In the genomic region with DNA sequence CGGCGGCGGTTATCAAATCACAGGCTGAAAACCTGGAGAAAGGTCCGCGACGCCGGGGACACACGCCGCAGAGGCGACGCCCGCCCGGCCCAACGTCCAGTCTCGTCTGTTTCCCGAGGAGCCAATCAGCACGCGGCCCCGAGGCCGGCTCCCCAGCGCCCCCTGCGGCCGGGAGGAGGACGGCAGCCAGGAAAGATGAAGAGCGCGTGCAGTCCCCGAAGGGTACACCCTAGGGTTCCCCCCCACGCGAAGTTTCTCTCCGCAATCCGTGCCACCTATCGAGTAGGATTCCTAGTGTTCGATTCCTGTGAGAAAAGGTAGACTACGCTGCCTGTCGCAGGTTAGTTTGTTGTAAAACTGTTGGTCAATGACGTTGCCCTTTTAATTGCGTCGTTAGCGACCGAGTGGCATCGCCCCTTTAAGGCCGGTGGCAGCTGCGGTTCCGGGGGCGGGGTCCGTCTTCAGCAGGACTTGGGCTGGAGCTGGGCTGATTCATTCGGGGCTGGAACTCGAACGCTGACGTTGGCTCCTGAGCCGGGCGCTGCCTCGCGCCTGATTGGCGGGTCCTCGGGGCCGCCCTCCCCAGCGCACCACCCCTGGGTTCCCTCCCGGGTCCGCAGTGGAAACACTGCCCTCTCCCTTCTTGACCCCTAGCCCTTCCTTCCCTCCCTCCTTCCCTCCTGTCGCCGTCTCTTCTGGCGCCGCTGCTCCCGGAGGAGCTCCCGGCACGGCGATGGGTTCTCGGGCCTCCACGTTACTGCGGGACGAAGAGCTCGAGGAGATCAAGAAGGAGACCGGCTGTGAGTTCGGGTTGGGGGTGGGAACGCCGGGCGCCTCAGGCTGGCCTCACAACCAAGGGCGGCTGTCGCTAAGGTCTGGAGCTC, we compare ENCODE assay signal across 8 cellular contexts. TPM values are rescaled to one million over a fixed set of nuclear protein-coding genes. Genes with fewer than 3 reads are reported as not detected.
DNase-seq lines count a peak whose midpoint lies in the region; ATAC-seq and TF ChIP-seq lines count a peak whose summit lies in the region.

A gene (plus strand): TSS at position 619 of the 884 bp plus-strand sequence. CDS start 115 bp downstream, at position 734.
A gene with protein sequence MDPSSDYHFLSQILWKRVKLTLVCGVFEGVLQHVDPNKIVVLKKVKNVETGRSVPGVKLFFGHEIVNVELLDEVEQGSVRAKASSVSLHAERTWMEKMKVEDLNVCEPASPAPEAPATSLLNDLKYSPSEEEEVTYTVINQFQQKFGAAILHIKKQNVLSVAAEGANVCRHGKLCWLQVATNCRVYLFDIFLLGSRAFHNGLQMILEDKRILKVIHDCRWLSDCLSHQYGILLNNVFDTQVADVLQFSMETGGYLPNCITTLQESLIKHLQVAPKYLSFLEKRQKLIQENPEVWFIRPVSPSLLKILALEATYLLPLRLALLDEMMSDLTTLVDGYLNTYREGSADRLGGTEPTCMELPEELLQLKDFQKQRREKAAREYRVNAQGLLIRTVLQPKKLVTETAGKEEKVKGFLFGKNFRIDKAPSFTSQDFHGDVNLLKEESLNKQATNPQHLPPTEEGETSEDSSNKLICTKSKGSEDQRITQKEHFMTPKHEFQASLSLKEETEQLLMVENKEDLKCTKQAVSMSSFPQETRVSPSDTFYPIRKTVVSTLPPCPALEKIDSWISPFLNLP (minus strand): TSS at position 108 of the 884 bp plus-strand sequence. CDS start 4,182 bp downstream, outside the sequence.

- peak; percentile 100 for TF ChIP-seq CTCF in CD14-positive monocyte (IDR thresholded peaks at IDR 0.05)

- peaks cover 10 to 11% of the 10 kb centered on the region in 2 donors for H3K36me3 Mint-ChIP-seq in CD14-positive monocyte
- H3K36me3 Mint-ChIP-seq in activated CD4-positive, alpha-beta T cell treated with anti-CD3 and anti-CD28 coated beads, Interleukin-2, amount 10 ng/mL, durations not matched to agents 7 days and 5 days (ENCODE audit: low read depth), result peaks cover 2% of the 10 kb centered on the region

- intact Hi-C loops in CD14-positive monocyte (cut with micrococcal nuclease), result loop anchor here (5.0 kb wide), 2 partner anchors 101 to 114 kb away; a partner anchor contains a TSS

- H3K9me3 Mint-ChIP-seq in CD14-positive monocyte, result peaks cover 0 to 4% (median 0%) of the 10 kb centered on the region in 7 donors
- no peaks in the 10 kb centered on the region for H3K9me3 Mint-ChIP-seq in activated CD4-positive, alpha-beta T cell treated with anti-CD3 and anti-CD28 coated beads, Interleukin-2, amount 10 ng/mL, durations not matched to agents 7 days and 5 days

- POLR2A ChIA-PET in activated CD4-positive, alpha-beta T cell treated with anti-CD3 and anti-CD28 coated beads, Interleukin-2, amount 10 ng/mL, durations not matched to agents 7 days and 5 days (lab: Charles Lee), result interaction anchor here (0.6 to 1.5 kb wide), 3 partner anchors 17 to 105 kb away, joined by 3 to 4 read pairs (median 3); no protein-coding TSS in a partner anchor

- peak; percentile 97 for DNase-seq in CD14-positive monocyte (ENCODE audit: low spot score)
- DNase-seq in NCI-H526 treated with DMSO at 0.1 percent for 48 hours (lab: John Stamatoyannopoulos, UW), result peak; percentile 91
- DNase-seq in activated CD4-positive, alpha-beta T cell treated with anti-CD3 and anti-CD28 coated beads, Interleukin-2, amount 10 ng/mL, durations not matched to agents 7 days and 5 days, result peak; percentile 97
- DNase-seq in dedifferentiated amniotic fluid mesenchymal stem cell (ENCODE audit: extremely low spot score), result peak; percentile 97
- peak; percentile 99 for DNase-seq in left kidney (ENCODE audit: low read depth, low spot score)
- DNase-seq in stimulated activated CD4-positive, alpha-beta T cell treated with anti-CD3 and anti-CD28 coated beads, Interleukin-1b, Interleukin-23, amount 100 ng/mL, for 48 hours, result peak; percentile 98

- H3K27ac Mint-ChIP-seq in CD14-positive monocyte, result peak within 1 kb of the TSS; percentile 93 to 99 (median 96)
- H3K27ac Mint-ChIP-seq in activated CD4-positive, alpha-beta T cell treated with anti-CD3 and anti-CD28 coated beads, Interleukin-2, amount 10 ng/mL, durations not matched to agents 7 days and 5 days, result peak within 1 kb of the TSS; percentile 93

- H3K27me3 Mint-ChIP-seq in CD14-positive monocyte (ENCODE audit: low read depth in 3 of 3), result peaks cover 2 to 5% (median 5%) of the 10 kb centered on the region in 3 donors
- peaks cover 9% of the 10 kb centered on the region for H3K27me3 Mint-ChIP-seq in activated CD4-positive, alpha-beta T cell treated with anti-CD3 and anti-CD28 coated beads, Interleukin-2, amount 10 ng/mL, durations not matched to agents 7 days and 5 days

- peaks cover 30% of the 10 kb centered on the region for H3K4me1 Mint-ChIP-seq in CD14-positive monocyte
- H3K4me1 Mint-ChIP-seq in activated CD4-positive, alpha-beta T cell treated with anti-CD3 and anti-CD28 coated beads, Interleukin-2, amount 10 ng/mL, durations not matched to agents 7 days and 5 days, result peaks cover 20% of the 10 kb centered on the region

- ATAC-seq in GM19351 (IDR thresholded peaks at IDR 0.05; ENCODE audit: unreplicated experiment) (peak; percentile 97), HG03520 (IDR thresholded peaks at IDR 0.05; ENCODE audit: unreplicated experiment) (peak; percentile 87)

- CTCF ChIA-PET in activated CD4-positive, alpha-beta T cell treated with anti-CD3 and anti-CD28 coated beads, Interleukin-2, amount 10 ng/mL, durations not matched to agents 7 days and 5 days (lab: Charles Lee), result interaction anchor here (0.6 to 2.5 kb wide), 27 partner anchors 8 to 543 kb away, joined by 3 to 9 read pairs (median 4); a partner anchor contains a TSS

- H3K4me3 Mint-ChIP-seq in CD14-positive monocyte, result peak within 1 kb of the TSS; percentile 91 to 94
- peak within 1 kb of the TSS; percentile 91 for H3K4me3 Mint-ChIP-seq in activated CD4-positive, alpha-beta T cell treated with anti-CD3 and anti-CD28 coated beads, Interleukin-2, amount 10 ng/mL, durations not matched to agents 7 days and 5 days

RNA-seq across cellular contexts. Expression of the first gene that starts in this region (rescaled TPM):
- polyA plus RNA-seq in CD14-positive monocyte, result 10 to 100 TPM; 57.2 to 58.8 TPM
- total RNA-seq in activated CD4-positive, alpha-beta T cell treated with anti-CD3 and anti-CD28 coated beads, Interleukin-2, amount 10 ng/mL, durations not matched to agents 7 days and 5 days, result 10 to 100 TPM; 59.2 to 61.1 TPM

RNA-seq across cellular contexts. Expression of the second gene that starts in this region (rescaled TPM):
- under 1 TPM in 1 of 2 donors, not detected in 1; 0.08 TPM for polyA plus RNA-seq in CD14-positive monocyte
- not detected for total RNA-seq in activated CD4-positive, alpha-beta T cell treated with anti-CD3 and anti-CD28 coated beads, Interleukin-2, amount 10 ng/mL, durations not matched to agents 7 days and 5 days

Comparison
In these comparisons a context has a peak if more than half of its experiments do, and no peak if none do; other contexts are left out.
1. Peak in every context shown above with its lines: DNase-seq and ATAC-seq.